15 cellular contexts compared by ENCODE assay signal in the genomic region with DNA sequence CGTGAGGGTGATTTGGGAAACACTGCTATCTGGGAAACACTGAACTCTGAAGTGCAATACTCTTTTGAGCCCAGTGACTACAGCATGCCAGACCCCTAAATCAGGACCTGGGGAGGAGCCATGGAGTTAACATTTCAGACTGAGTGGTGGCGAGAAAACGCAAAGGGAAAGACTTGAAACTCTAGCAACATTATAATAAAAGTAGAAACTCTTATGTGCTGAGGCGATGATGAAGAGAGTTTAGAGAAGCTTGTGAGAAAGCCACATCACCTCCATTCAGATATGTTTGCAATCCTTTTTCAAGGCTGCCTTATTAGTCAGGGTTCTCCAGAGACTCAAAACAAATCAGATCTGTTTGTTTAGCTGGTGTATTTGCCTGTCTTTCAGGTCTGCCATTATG. TPM values are rescaled to one million over a fixed set of nuclear protein-coding genes. Genes with fewer than 3 reads are reported as not detected.
A peak's percentile ranks its signal among the peaks of the same experiment; 100 is the strongest.
DNase-seq lines count a peak whose midpoint lies in the region; ATAC-seq, FAIRE-seq and TF ChIP-seq lines count a peak whose summit lies in the region.
"Had no signal": no experiment of that assay in that cellular context is flagged by ENCODE, and none has a peak within 500 bp of the region (broad histone marks: within the 10 kb centered on the region; RNA-seq: fewer than 3 reads in every experiment).

No MANE protein-coding gene starts in this region.

- FAIRE-seq in HepG2 (lab: Jason Lieb, UNC) = no peak

- no TSS peak for BruUV-seq in HepG2 (replicated peaks; lab: Mats Ljungman, UMichigan)

- H4K20me1 ChIP-seq in HepG2 (ENCODE audit: insufficient read depth, low read length) = no peaks in the 10 kb centered on the region; the same call in 1 of the 2 replicates

- H3K4me1 ChIP-seq in HepG2 (ENCODE audit: insufficient read depth, low read length) (peaks cover 45% of the 10 kb centered on the region), right lobe of liver (peaks cover 0 to 20% (median 3%) of the 10 kb centered on the region in 4 donors), left ventricle myocardium inferior (peaks cover 37% of the 10 kb centered on the region)

- no peaks in the 10 kb centered on the region for H3K27me3 Mint-ChIP-seq in activated T-helper 17 cell treated with anti-CD3 and anti-CD28 coated beads, Interleukin-2, amount 50 U/mL, for 72 hours
- H3K27me3 Mint-ChIP-seq in stimulated activated naive CD8-positive, alpha-beta T cell treated with anti-CD3 and anti-CD28 coated beads, Interleukin-15, amount 100 ng/mL, for 72 hours = no peaks in the 10 kb centered on the region
- H3K27me3 Mint-ChIP-seq: activated B cell treated with CpG ODN at 0.5 μM for 24 hours, B cell had no signal

- H3K4me2 ChIP-seq in HepG2 (ENCODE audit: low read depth, low read length) = peak overlapping the region; percentile 36

- no peak for ATAC-seq in HepG2
- ATAC-seq in right lobe of liver = no peak
- no peak for ATAC-seq in activated T-helper 17 cell treated with anti-CD3 and anti-CD28 coated beads, Interleukin-2, amount 50 U/mL, for 72 hours (replicated peaks)
- ATAC-seq in stimulated activated naive CD8-positive, alpha-beta T cell treated with anti-CD3 and anti-CD28 coated beads, Interleukin-15, amount 100 ng/mL, for 72 hours = no peak
- ATAC-seq: lower lobe of right lung had no signal

- CTCF ChIA-PET in HepG2 (lab: Yijun Ruan, JAX; ENCODE audit: low intra/inter-chr PET ratio, low total read pairs) = no interaction called here

- no peaks in the 10 kb centered on the region for H3K9me3 ChIP-seq in HepG2 (ENCODE audit: low read length)
- H3K9me3 ChIP-seq in right lobe of liver = no peaks in the 10 kb centered on the region
- no peaks in the 10 kb centered on the region for H3K9me3 ChIP-seq in left ventricle myocardium inferior (replicated peaks)
- H3K9me3 ChIP-seq: esophagus muscularis mucosa, lower lobe of right lung, SJCRH30 had no signal

- H3K4me3 ChIP-seq in HepG2 (replicated peaks in 1 of 3; ENCODE audit: insufficient read depth in 1 of 3, low read depth in 2 of 3, low read length in 3 of 3) (no peak overlapping the region; a peak in 1 of 6 replicates), right lobe of liver (no peak overlapping the region), left ventricle myocardium inferior (no peak overlapping the region)
- H3K4me3 ChIP-seq: esophagus muscularis mucosa, lower lobe of right lung had no signal

- intact Hi-C loops in HepG2 (cut with micrococcal nuclease; ENCODE audit: unreplicated experiment) (no loop called here), right lobe of liver (cut with DNase I) (loop anchor here (10.0 kb wide), 2 partner anchors 150 to 280 kb away; no protein-coding TSS in a partner anchor), left ventricle myocardium inferior (cut with micrococcal nuclease) (loop anchor here (10.0 kb wide), 3 partner anchors 100 to 290 kb away; partner anchors contain the start of gene FADS3)

- no peak overlapping the region for H3K27ac Mint-ChIP-seq in activated T-helper 17 cell treated with anti-CD3 and anti-CD28 coated beads, Interleukin-2, amount 50 U/mL, for 72 hours
- no peak overlapping the region for H3K27ac Mint-ChIP-seq in stimulated activated naive CD8-positive, alpha-beta T cell treated with anti-CD3 and anti-CD28 coated beads, Interleukin-15, amount 100 ng/mL, for 72 hours
- H3K27ac Mint-ChIP-seq: B cell had no signal

- TF ChIP-seq POLR2A in HepG2 (IDR thresholded peaks at IDR 0.05; ENCODE audit: insufficient read depth in 1 of 2, low read depth in 2 of 2, low read length in 2 of 2) = no peak
- no peak for TF ChIP-seq POLR2A in right lobe of liver (IDR thresholded peaks at IDR 0.05)

- H3K9me3 Mint-ChIP-seq in activated T-helper 17 cell treated with anti-CD3 and anti-CD28 coated beads, Interleukin-2, amount 50 U/mL, for 72 hours = no peaks in the 10 kb centered on the region
- no peaks in the 10 kb centered on the region for H3K9me3 Mint-ChIP-seq in stimulated activated naive CD8-positive, alpha-beta T cell treated with anti-CD3 and anti-CD28 coated beads, Interleukin-15, amount 100 ng/mL, for 72 hours
- H3K9me3 Mint-ChIP-seq: activated B cell treated with CpG ODN at 0.5 μM for 24 hours had no signal

- 91% methylated on average over 4 of the region's 4 CpGs for WGBS in HepG2 (ENCODE audit: low lambda C conversion rate)
- 68% methylated on average over 3 of the region's 4 CpGs for WGBS in right lobe of liver (ENCODE audit: insufficient coverage, low coverage, low lambda C conversion rate, missing lambda C conversion rate)

- peaks cover 92% of the 10 kb centered on the region for H3K36me3 Mint-ChIP-seq in activated T-helper 17 cell treated with anti-CD3 and anti-CD28 coated beads, Interleukin-2, amount 50 U/mL, for 72 hours (ENCODE audit: low read depth)

- H3K27ac ChIP-seq in HepG2 (ENCODE audit: extremely low read length, insufficient read depth, low read length) (no peak overlapping the region), right lobe of liver (no peak overlapping the region), left ventricle myocardium inferior (replicated peaks) (no peak overlapping the region)
- H3K27ac ChIP-seq: esophagus muscularis mucosa, lower lobe of right lung, SJCRH30 had no signal

- peaks cover 50% of the 10 kb centered on the region for H3K79me2 ChIP-seq in HepG2 (ENCODE audit: insufficient read depth, low read length)

- H2AFZ ChIP-seq in HepG2 (ENCODE audit: low read length) = no peak overlapping the region

- H3K36me3 ChIP-seq in HepG2 (replicated peaks in 1 of 2; ENCODE audit: control insufficient read depth in 1 of 2, insufficient read depth in 2 of 2, low read length in 2 of 2) (peaks cover 9 to 31% of the 10 kb centered on the region in 2 experiments), right lobe of liver (peaks cover 0 to 5% (median 2%) of the 10 kb centered on the region in 4 donors), left ventricle myocardium inferior (peaks cover 22% of the 10 kb centered on the region)

- TF ChIP-seq RAD21 in HepG2 (CRISPR knock-in tag; IDR thresholded peaks at IDR 0.05) = no peak

- no peaks in the 10 kb centered on the region; a peak in 1 of 5 replicates for H3K27me3 ChIP-seq in HepG2 (ENCODE audit: control insufficient read depth in 1 of 2, insufficient read depth in 2 of 2, low read length in 2 of 2)
- no peaks in the 10 kb centered on the region for H3K27me3 ChIP-seq in right lobe of liver
- H3K27me3 ChIP-seq in left ventricle myocardium inferior (ENCODE audit: low read depth) = no peaks in the 10 kb centered on the region
- H3K27me3 ChIP-seq: esophagus muscularis mucosa, SJCRH30 had no signal

- in situ Hi-C loops in HepG2 (cut with HindIII; ENCODE audit: extremely low pct_ligation_motif_present, low pct_unique_long_range_greater_than_20kb) = loop anchor here (10.0 kb wide), 1 partner anchor 290 kb away; no protein-coding TSS in a partner anchor

- POLR2A ChIA-PET in HepG2 (lab: Yijun Ruan, JAX) = no interaction called here

- TF ChIP-seq CTCF in HepG2 (CRISPR knock-in tag; IDR thresholded peaks at IDR 0.05) (no peak), right lobe of liver (IDR thresholded peaks at IDR 0.05) (no peak), left ventricle myocardium inferior (IDR thresholded peaks at IDR 0.05; ENCODE audit: borderline replicate concordance) (no peak)

- TF ChIP-seq EP300 in HepG2 (IDR thresholded peaks at IDR 0.05; ENCODE audit: low read depth in 2 of 2, low read length in 2 of 2) (no peak), HepG2 (CRISPR knock-in tag; IDR thresholded peaks at IDR 0.05; ENCODE audit: borderline replicate concordance) (no peak)

- H3K4me3 Mint-ChIP-seq in activated T-helper 17 cell treated with anti-CD3 and anti-CD28 coated beads, Interleukin-2, amount 50 U/mL, for 72 hours = peak overlapping the region; percentile 88
- H3K4me3 Mint-ChIP-seq in stimulated activated naive CD8-positive, alpha-beta T cell treated with anti-CD3 and anti-CD28 coated beads, Interleukin-15, amount 100 ng/mL, for 72 hours = peak overlapping the region; percentile 89 to 92

- H3K9ac ChIP-seq in HepG2 (ENCODE audit: insufficient read depth, low read depth, low read length) = peak overlapping the region; percentile 41; the same call in 1 of the 2 replicates

- DNase-seq in HepG2 (ENCODE audit: low spot score) (no peak), right lobe of liver (no peak), left ventricle myocardium inferior (no peak)
- no peak for DNase-seq in stimulated activated naive CD8-positive, alpha-beta T cell treated with anti-CD3 and anti-CD28 coated beads, Interleukin-15, amount 100 ng/mL, for 72 hours
- DNase-seq in stimulated activated CD4-positive, alpha-beta T cell treated with anti-CD3 and anti-CD28 coated beads, Interleukin-12 subunit alpha, Interleukin-12 subunit beta, amount 100 ng/mL, for 4 hours = no peak
- DNase-seq: activated B cell treated with CpG ODN at 0.5 μM for 24 hours, activated gamma-delta T cell treated with Interleukin-2 at 50 U/mL for 16 hours, hypothalamus, lower lobe of right lung, NCI-H1694, NCI-H526, SJCRH30 had no signal

- peaks cover 19% of the 10 kb centered on the region for H3K4me1 Mint-ChIP-seq in activated T-helper 17 cell treated with anti-CD3 and anti-CD28 coated beads, Interleukin-2, amount 50 U/mL, for 72 hours
- peaks cover 75% of the 10 kb centered on the region for H3K4me1 Mint-ChIP-seq in stimulated activated naive CD8-positive, alpha-beta T cell treated with anti-CD3 and anti-CD28 coated beads, Interleukin-15, amount 100 ng/mL, for 72 hours

RNA-seq across cellular contexts. Expression of gene FEN1, which starts 1.9 kb away (rescaled TPM):
- 102 and 116 TPM in 2 replicates for total RNA-seq in HepG2 (2016; rRNA removed; fragmentation: Illumina TruSeq; extraction: Trizol)
- 9.9 and 12.9 TPM in 2 replicates for total RNA-seq in HepG2 (2016; cell fraction: cytosol; rRNA removed; fragmentation: Illumina TruSeq; extraction: Trizol; ENCODE audit: low read depth)
- total RNA-seq in HepG2 (2016; cell fraction: insoluble cytoplasmic fraction; rRNA removed; fragmentation: Illumina TruSeq; extraction: Trizol) = 103 and 117 TPM in 2 replicates
- 25.3 and 31.0 TPM in 2 replicates for total RNA-seq in HepG2 (2016; cell fraction: membrane; rRNA removed; fragmentation: Illumina TruSeq; extraction: Trizol)
- 47.5 and 54.1 TPM in 2 replicates for total RNA-seq in HepG2 (2016; cell fraction: nucleus; rRNA removed; fragmentation: Illumina TruSeq; extraction: Trizol)
- 10.9 and 12.4 TPM in 2 replicates for polyA plus RNA-seq in HepG2 (2011; rRNA removed)
- polyA plus RNA-seq in HepG2 (2011; cell fraction: cytosol; rRNA removed) = 11.9 and 14.6 TPM in 2 replicates
- polyA plus RNA-seq in HepG2 (2011; cell fraction: nucleus; rRNA removed) = 4.0 and 5.3 TPM in 2 replicates
- 11.2 and 20.0 TPM in 2 replicates for polyA plus RNA-seq in HepG2 (2012)
- polyA plus RNA-seq in HepG2 (2016; cell fraction: cytosol; fragmentation: Illumina TruSeq; extraction: Trizol; ENCODE audit: low read depth) = 5.2 and 7.1 TPM in 2 replicates
- 94.2 and 98.7 TPM in 2 replicates for polyA plus RNA-seq in HepG2 (2016; cell fraction: insoluble cytoplasmic fraction; fragmentation: Illumina TruSeq; extraction: Trizol; ENCODE audit: low read depth)
- polyA plus RNA-seq in HepG2 (2016; cell fraction: membrane; fragmentation: Illumina TruSeq; extraction: Trizol; ENCODE audit: low read depth) = 12.2 and 15.7 TPM in 2 replicates
- polyA plus RNA-seq in HepG2 (2016; cell fraction: nucleus; fragmentation: Illumina TruSeq; extraction: Trizol; ENCODE audit: insufficient read depth, low read depth) = 60.2 and 63.1 TPM in 2 replicates
- 25.3 and 218 TPM in 2 replicates for polyA minus RNA-seq in HepG2 (2011; rRNA and poly(A)+ RNA removed; ENCODE audit: low replicate concordance)
- 7.6 and 10.2 TPM in 2 replicates for polyA minus RNA-seq in HepG2 (2011; cell fraction: cytosol; rRNA and poly(A)+ RNA removed)
- polyA minus RNA-seq in HepG2 (2011; cell fraction: nucleus; rRNA and poly(A)+ RNA removed) = 10.8 and 11.8 TPM in 2 replicates
- 10 to 100 TPM in 2 of 6 experiments, 1 to 10 TPM in 4; 4.0 to 13.3 (median 5.4) TPM for total RNA-seq in right lobe of liver
- 100 to 1,000 TPM in 1 of 2 donors, 10 to 100 TPM in 1; 72.6 to 133 TPM for total RNA-seq in activated T-helper 17 cell treated with anti-CD3 and anti-CD28 coated beads, Interleukin-2, amount 50 U/mL, for 72 hours
- 5.8 TPM for total RNA-seq in left ventricle myocardium inferior

RNA-seq across cellular contexts. Expression of gene TMEM258, which starts 2.2 kb away (rescaled TPM):
- total RNA-seq in HepG2 (2016; rRNA removed; fragmentation: Illumina TruSeq; extraction: Trizol) (164 and 175 TPM in 2 replicates), right lobe of liver (10 to 100 TPM; 31.6 to 74.5 (median 55.3) TPM), left ventricle myocardium inferior (117 TPM)
- 124 and 186 TPM in 2 replicates for total RNA-seq in HepG2 (2016; cell fraction: cytosol; rRNA removed; fragmentation: Illumina TruSeq; extraction: Trizol; ENCODE audit: low read depth)
- total RNA-seq in HepG2 (2016; cell fraction: insoluble cytoplasmic fraction; rRNA removed; fragmentation: Illumina TruSeq; extraction: Trizol) = 157 and 180 TPM in 2 replicates
- 166 and 206 TPM in 2 replicates for total RNA-seq in HepG2 (2016; cell fraction: membrane; rRNA removed; fragmentation: Illumina TruSeq; extraction: Trizol)
- total RNA-seq in HepG2 (2016; cell fraction: nucleus; rRNA removed; fragmentation: Illumina TruSeq; extraction: Trizol) = 83.5 and 96.3 TPM in 2 replicates
- polyA plus RNA-seq in HepG2 (2011; rRNA removed) = 363 and 424 TPM in 2 replicates
- polyA plus RNA-seq in HepG2 (2011; cell fraction: cytosol; rRNA removed) = 333 and 381 TPM in 2 replicates
- 70.6 and 77.2 TPM in 2 replicates for polyA plus RNA-seq in HepG2 (2011; cell fraction: nucleus; rRNA removed)
- polyA plus RNA-seq in HepG2 (2012) = 225 and 301 TPM in 2 replicates
- 181 and 226 TPM in 2 replicates for polyA plus RNA-seq in HepG2 (2016; cell fraction: cytosol; fragmentation: Illumina TruSeq; extraction: Trizol; ENCODE audit: low read depth)
- 187 and 188 TPM in 2 replicates for polyA plus RNA-seq in HepG2 (2016; cell fraction: insoluble cytoplasmic fraction; fragmentation: Illumina TruSeq; extraction: Trizol; ENCODE audit: low read depth)
- 185 and 215 TPM in 2 replicates for polyA plus RNA-seq in HepG2 (2016; cell fraction: membrane; fragmentation: Illumina TruSeq; extraction: Trizol; ENCODE audit: low read depth)
- 173 and 175 TPM in 2 replicates for polyA plus RNA-seq in HepG2 (2016; cell fraction: nucleus; fragmentation: Illumina TruSeq; extraction: Trizol; ENCODE audit: insufficient read depth, low read depth)
- 153 and 413 TPM in 2 replicates for polyA minus RNA-seq in HepG2 (2011; rRNA and poly(A)+ RNA removed; ENCODE audit: low replicate concordance)
- polyA minus RNA-seq in HepG2 (2011; cell fraction: cytosol; rRNA and poly(A)+ RNA removed) = 79.2 and 82.2 TPM in 2 replicates
- 54.3 and 55.7 TPM in 2 replicates for polyA minus RNA-seq in HepG2 (2011; cell fraction: nucleus; rRNA and poly(A)+ RNA removed)
- 100 to 1,000 TPM; 135 to 156 TPM for total RNA-seq in activated T-helper 17 cell treated with anti-CD3 and anti-CD28 coated beads, Interleukin-2, amount 50 U/mL, for 72 hours

RNA-seq across cellular contexts. Expression of gene FADS1, which starts 22.2 kb away (rescaled TPM):
- total RNA-seq in HepG2 (2016; rRNA removed; fragmentation: Illumina TruSeq; extraction: Trizol) (65.8 and 108 TPM in 2 replicates), right lobe of liver (10 to 100 TPM; 18.3 to 87.6 (median 34.8) TPM), left ventricle myocardium inferior (24.1 TPM)
- 28.4 and 32.7 TPM in 2 replicates for total RNA-seq in HepG2 (2016; cell fraction: cytosol; rRNA removed; fragmentation: Illumina TruSeq; extraction: Trizol; ENCODE audit: low read depth)
- total RNA-seq in HepG2 (2016; cell fraction: insoluble cytoplasmic fraction; rRNA removed; fragmentation: Illumina TruSeq; extraction: Trizol) = 63.3 and 108 TPM in 2 replicates
- 64.5 and 65.2 TPM in 2 replicates for total RNA-seq in HepG2 (2016; cell fraction: membrane; rRNA removed; fragmentation: Illumina TruSeq; extraction: Trizol)
- 91.8 and 110 TPM in 2 replicates for total RNA-seq in HepG2 (2016; cell fraction: nucleus; rRNA removed; fragmentation: Illumina TruSeq; extraction: Trizol)
- polyA plus RNA-seq in HepG2 (2011; rRNA removed) = 91.8 and 98.4 TPM in 2 replicates
- polyA plus RNA-seq in HepG2 (2011; cell fraction: cytosol; rRNA removed) = 80.8 and 110 TPM in 2 replicates
- 56.1 and 66.5 TPM in 2 replicates for polyA plus RNA-seq in HepG2 (2011; cell fraction: nucleus; rRNA removed)
- polyA plus RNA-seq in HepG2 (2012) = 70.6 and 81.6 TPM in 2 replicates
- 18.4 and 22.5 TPM in 2 replicates for polyA plus RNA-seq in HepG2 (2016; cell fraction: cytosol; fragmentation: Illumina TruSeq; extraction: Trizol; ENCODE audit: low read depth)
- polyA plus RNA-seq in HepG2 (2016; cell fraction: insoluble cytoplasmic fraction; fragmentation: Illumina TruSeq; extraction: Trizol; ENCODE audit: low read depth) = 56.1 and 57.8 TPM in 2 replicates
- polyA plus RNA-seq in HepG2 (2016; cell fraction: membrane; fragmentation: Illumina TruSeq; extraction: Trizol; ENCODE audit: low read depth) = 34.4 and 36.5 TPM in 2 replicates
- 134 TPM in 2 replicates for polyA plus RNA-seq in HepG2 (2016; cell fraction: nucleus; fragmentation: Illumina TruSeq; extraction: Trizol; ENCODE audit: insufficient read depth, low read depth)
- 305 and 789 TPM in 2 replicates for polyA minus RNA-seq in HepG2 (2011; rRNA and poly(A)+ RNA removed; ENCODE audit: low replicate concordance)
- polyA minus RNA-seq in HepG2 (2011; cell fraction: cytosol; rRNA and poly(A)+ RNA removed) = 108 and 118 TPM in 2 replicates
- 63.0 and 82.7 TPM in 2 replicates for polyA minus RNA-seq in HepG2 (2011; cell fraction: nucleus; rRNA and poly(A)+ RNA removed)
- total RNA-seq in activated T-helper 17 cell treated with anti-CD3 and anti-CD28 coated beads, Interleukin-2, amount 50 U/mL, for 72 hours = 10 to 100 TPM in 1 of 2 donors, 1 to 10 TPM in 1; 5.6 to 22.9 TPM

RNA-seq across cellular contexts. Expression of gene FADS2, which starts 33.5 kb away (rescaled TPM):
- total RNA-seq in HepG2 (2016; rRNA removed; fragmentation: Illumina TruSeq; extraction: Trizol) (54.7 and 124 TPM in 2 replicates), right lobe of liver (100 to 1,000 TPM in 4 of 6 experiments, 1 to 10 TPM in 2; 4.2 to 166 (median 110) TPM), left ventricle myocardium inferior (25.7 TPM)
- 17.6 and 17.8 TPM in 2 replicates for total RNA-seq in HepG2 (2016; cell fraction: cytosol; rRNA removed; fragmentation: Illumina TruSeq; extraction: Trizol; ENCODE audit: low read depth)
- total RNA-seq in HepG2 (2016; cell fraction: insoluble cytoplasmic fraction; rRNA removed; fragmentation: Illumina TruSeq; extraction: Trizol) = 51.3 and 120 TPM in 2 replicates
- total RNA-seq in HepG2 (2016; cell fraction: membrane; rRNA removed; fragmentation: Illumina TruSeq; extraction: Trizol) = 42.1 and 45.1 TPM in 2 replicates
- total RNA-seq in HepG2 (2016; cell fraction: nucleus; rRNA removed; fragmentation: Illumina TruSeq; extraction: Trizol) = 103 and 115 TPM in 2 replicates
- polyA plus RNA-seq in HepG2 (2011; rRNA removed) = 90.1 and 125 TPM in 2 replicates
- 66.9 and 93.5 TPM in 2 replicates for polyA plus RNA-seq in HepG2 (2011; cell fraction: cytosol; rRNA removed)
- 77.8 and 97.6 TPM in 2 replicates for polyA plus RNA-seq in HepG2 (2011; cell fraction: nucleus; rRNA removed)
- polyA plus RNA-seq in HepG2 (2012) = 111 and 112 TPM in 2 replicates
- polyA plus RNA-seq in HepG2 (2016; cell fraction: cytosol; fragmentation: Illumina TruSeq; extraction: Trizol; ENCODE audit: low read depth) = 16.3 and 18.5 TPM in 2 replicates
- 43.7 and 53.6 TPM in 2 replicates for polyA plus RNA-seq in HepG2 (2016; cell fraction: insoluble cytoplasmic fraction; fragmentation: Illumina TruSeq; extraction: Trizol; ENCODE audit: low read depth)
- 27.1 and 32.3 TPM in 2 replicates for polyA plus RNA-seq in HepG2 (2016; cell fraction: membrane; fragmentation: Illumina TruSeq; extraction: Trizol; ENCODE audit: low read depth)
- 153 and 164 TPM in 2 replicates for polyA plus RNA-seq in HepG2 (2016; cell fraction: nucleus; fragmentation: Illumina TruSeq; extraction: Trizol; ENCODE audit: insufficient read depth, low read depth)
- polyA minus RNA-seq in HepG2 (2011; rRNA and poly(A)+ RNA removed; ENCODE audit: low replicate concordance) = 240 and 324 TPM in 2 replicates
- 65.5 and 71.3 TPM in 2 replicates for polyA minus RNA-seq in HepG2 (2011; cell fraction: cytosol; rRNA and poly(A)+ RNA removed)
- 23.2 and 36.6 TPM in 2 replicates for polyA minus RNA-seq in HepG2 (2011; cell fraction: nucleus; rRNA and poly(A)+ RNA removed)
- total RNA-seq in activated T-helper 17 cell treated with anti-CD3 and anti-CD28 coated beads, Interleukin-2, amount 50 U/mL, for 72 hours = 10 to 100 TPM in 1 of 2 donors, 1 to 10 TPM in 1; 9.4 to 58.3 TPM

RNA-seq across cellular contexts. Expression of gene MYRF, which starts 42.1 kb away (rescaled TPM):
- total RNA-seq in HepG2 (2016; rRNA removed; fragmentation: Illumina TruSeq; extraction: Trizol) = 7.9 and 10.2 TPM in 2 replicates
- 6.6 and 7.4 TPM in 2 replicates for total RNA-seq in HepG2 (2016; cell fraction: cytosol; rRNA removed; fragmentation: Illumina TruSeq; extraction: Trizol; ENCODE audit: low read depth)
- total RNA-seq in HepG2 (2016; cell fraction: insoluble cytoplasmic fraction; rRNA removed; fragmentation: Illumina TruSeq; extraction: Trizol) = 6.8 and 10.3 TPM in 2 replicates
- 8.2 and 8.5 TPM in 2 replicates for total RNA-seq in HepG2 (2016; cell fraction: membrane; rRNA removed; fragmentation: Illumina TruSeq; extraction: Trizol)
- total RNA-seq in HepG2 (2016; cell fraction: nucleus; rRNA removed; fragmentation: Illumina TruSeq; extraction: Trizol) = 16.7 and 20.6 TPM in 2 replicates
- 25.9 and 33.2 TPM in 2 replicates for polyA plus RNA-seq in HepG2 (2011; rRNA removed)
- polyA plus RNA-seq in HepG2 (2011; cell fraction: cytosol; rRNA removed) = 17.4 and 19.1 TPM in 2 replicates
- polyA plus RNA-seq in HepG2 (2011; cell fraction: nucleus; rRNA removed) = 140 and 154 TPM in 2 replicates
- polyA plus RNA-seq in HepG2 (2012) = 27.5 and 41.4 TPM in 2 replicates
- 1.8 and 2.1 TPM in 2 replicates for polyA plus RNA-seq in HepG2 (2016; cell fraction: cytosol; fragmentation: Illumina TruSeq; extraction: Trizol; ENCODE audit: low read depth)
- 12.8 and 17.2 TPM in 2 replicates for polyA plus RNA-seq in HepG2 (2016; cell fraction: insoluble cytoplasmic fraction; fragmentation: Illumina TruSeq; extraction: Trizol; ENCODE audit: low read depth)
- 5.7 and 6.2 TPM in 2 replicates for polyA plus RNA-seq in HepG2 (2016; cell fraction: membrane; fragmentation: Illumina TruSeq; extraction: Trizol; ENCODE audit: low read depth)
- polyA plus RNA-seq in HepG2 (2016; cell fraction: nucleus; fragmentation: Illumina TruSeq; extraction: Trizol; ENCODE audit: insufficient read depth, low read depth) = 69.8 and 76.1 TPM in 2 replicates
- 2.9 and 52.2 TPM in 2 replicates for polyA minus RNA-seq in HepG2 (2011; rRNA and poly(A)+ RNA removed; ENCODE audit: low replicate concordance)
- polyA minus RNA-seq in HepG2 (2011; cell fraction: cytosol; rRNA and poly(A)+ RNA removed) = 27.3 and 36.7 TPM in 2 replicates
- polyA minus RNA-seq in HepG2 (2011; cell fraction: nucleus; rRNA and poly(A)+ RNA removed) = 39.0 and 39.4 TPM in 2 replicates
- total RNA-seq in right lobe of liver = 10 to 100 TPM in 5 of 6 experiments, 1 to 10 TPM in 1; 7.6 to 16.4 (median 11.6) TPM
- total RNA-seq in activated T-helper 17 cell treated with anti-CD3 and anti-CD28 coated beads, Interleukin-2, amount 50 U/mL, for 72 hours = 1 to 10 TPM; 1.2 to 5.9 TPM
- total RNA-seq in left ventricle myocardium inferior = 0.14 TPM
